Comparison of ENCODE assay signal across 23 cellular contexts in the genomic region with DNA sequence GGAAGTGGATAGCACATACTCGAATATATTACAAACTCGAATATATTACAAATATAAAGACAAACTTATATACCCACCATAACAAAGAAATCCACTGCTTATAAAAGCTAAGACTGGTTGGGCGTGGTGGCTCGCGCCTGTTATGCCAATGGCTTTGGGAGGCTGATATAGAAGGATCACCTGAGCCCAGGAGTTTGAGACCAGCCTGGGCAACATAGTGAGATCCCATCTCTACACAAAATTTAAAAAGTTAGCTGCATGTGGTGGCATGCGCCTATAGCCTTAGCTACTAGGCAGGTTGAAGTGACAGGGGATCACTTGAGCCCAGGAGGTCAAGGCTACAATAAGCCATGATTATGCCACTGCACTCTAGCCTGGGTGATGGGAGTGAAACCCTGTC. TPM values are rescaled to one million over a fixed set of nuclear protein-coding genes. Genes with fewer than 3 reads are reported as not detected.
DNase-seq lines count a peak whose midpoint lies in the region; ATAC-seq, FAIRE-seq and TF ChIP-seq lines count a peak whose summit lies in the region.
"Had no signal": no experiment of that assay in that cellular context is flagged by ENCODE, and none has a peak within 500 bp of the region (broad histone marks: within the 10 kb centered on the region; RNA-seq: fewer than 3 reads in every experiment).

No MANE protein-coding gene starts in this region.

- CTCF ChIA-PET in HepG2 (lab: Yijun Ruan, JAX; ENCODE audit: low intra/inter-chr PET ratio, low total read pairs) (no interaction called here), WTC11 (lab: Charles Lee) (interaction anchor here (1.6 kb wide), 1 partner anchor 102 kb away, joined by 3 read pairs; no protein-coding TSS in a partner anchor)

- in situ Hi-C loops in HepG2 (cut with HindIII; ENCODE audit: extremely low pct_ligation_motif_present, low pct_unique_long_range_greater_than_20kb): no loop called here

- H3K4me1 ChIP-seq in HepG2 (ENCODE audit: insufficient read depth, low read length) (no peaks in the 10 kb centered on the region), right lobe of liver (no peaks in the 10 kb centered on the region), endocrine pancreas (ENCODE audit: control insufficient read depth, insufficient read depth, low read length) (peaks cover 10% of the 10 kb centered on the region), neutrophil (ENCODE audit: control insufficient read depth in 1 of 2, insufficient read depth in 1 of 2, low read depth in 1 of 2, low read length in 1 of 2) (peaks cover 35 to 36% of the 10 kb centered on the region in 2 experiments)
- H3K4me1 ChIP-seq: BE2C had no signal

- H3K27me3 Mint-ChIP-seq in WTC11 (ENCODE audit: low read depth): no peaks in the 10 kb centered on the region
- H3K27me3 Mint-ChIP-seq: CD4-positive, alpha-beta memory T cell had no signal

- H3K9me3 ChIP-seq in HepG2 (ENCODE audit: low read length) (no peaks in the 10 kb centered on the region), right lobe of liver (no peaks in the 10 kb centered on the region), endocrine pancreas (ENCODE audit: control insufficient read depth, low read length) (no peaks in the 10 kb centered on the region), neutrophil (no peaks in the 10 kb centered on the region)
- H3K9me3 ChIP-seq: BE2C had no signal

- no peak for TF ChIP-seq CTCF in HepG2 (CRISPR knock-in tag; IDR thresholded peaks at IDR 0.05)
- TF ChIP-seq CTCF in right lobe of liver (IDR thresholded peaks at IDR 0.05): no peak
- TF ChIP-seq CTCF in WTC11 (IDR thresholded peaks at IDR 0.05): no peak
- TF ChIP-seq CTCF in neutrophil (IDR thresholded peaks at IDR 0.05): no peak

- H3K27ac Mint-ChIP-seq in WTC11: no peak overlapping the region
- H3K27ac Mint-ChIP-seq: H9, HFFc6 had no signal

- WGBS in HepG2 (ENCODE audit: low lambda C conversion rate): 96% methylated on average over 6 of the region's 6 CpGs
- 95% methylated on average over 6 of the region's 6 CpGs for WGBS in right lobe of liver (ENCODE audit: insufficient coverage, low coverage, low lambda C conversion rate, missing lambda C conversion rate)

- H3K36me3 ChIP-seq in HepG2 (replicated peaks in 1 of 2; ENCODE audit: control insufficient read depth in 1 of 2, insufficient read depth in 2 of 2, low read length in 2 of 2): peaks cover 17 to 75% of the 10 kb centered on the region in 2 experiments
- H3K36me3 ChIP-seq in right lobe of liver: peaks cover 0 to 64% (median 19%) of the 10 kb centered on the region in 4 donors
- H3K36me3 ChIP-seq in endocrine pancreas (ENCODE audit: control insufficient read depth, insufficient read depth, low read length): no peaks in the 10 kb centered on the region
- peaks cover 57% of the 10 kb centered on the region for H3K36me3 ChIP-seq in neutrophil

- no peaks in the 10 kb centered on the region for H3K9me3 Mint-ChIP-seq in WTC11
- H3K9me3 Mint-ChIP-seq: CD4-positive, alpha-beta memory T cell; H9; HFFc6 had no signal

- H3K4me3 Mint-ChIP-seq in WTC11: no peak overlapping the region
- H3K4me3 Mint-ChIP-seq: CD4-positive, alpha-beta memory T cell; H9; HFFc6 had no signal

- POLR2A ChIA-PET in HepG2 (lab: Yijun Ruan, JAX) (no interaction called here), WTC11 (lab: Charles Lee) (interaction anchor here (0.6 kb wide), 1 partner anchor 66 kb away, joined by 4 read pairs; no protein-coding TSS in a partner anchor)

- no peak for TF ChIP-seq RAD21 in HepG2 (CRISPR knock-in tag; IDR thresholded peaks at IDR 0.05)

- no peak overlapping the region for H2AFZ ChIP-seq in HepG2 (ENCODE audit: low read length)
- H2AFZ ChIP-seq: GM23248 had no signal

- H3K79me2 ChIP-seq in HepG2 (ENCODE audit: insufficient read depth, low read length): no peaks in the 10 kb centered on the region

- H3K4me1 Mint-ChIP-seq in WTC11: no peaks in the 10 kb centered on the region

- H3K27ac ChIP-seq in HepG2 (ENCODE audit: extremely low read length, insufficient read depth, low read length) (no peak overlapping the region), right lobe of liver (no peak overlapping the region), neutrophil (peak overlapping the region; percentile 35)
- H3K27ac ChIP-seq: 22Rv1; BLaER1 treated with 17β-estradiol and CSF1 and Interleukin-3, amounts not matched to agents 10 nM and 100 nM; GM23248 had no signal

- H3K27me3 ChIP-seq in HepG2 (ENCODE audit: control insufficient read depth in 1 of 2, insufficient read depth in 2 of 2, low read length in 2 of 2) (no peaks in the 10 kb centered on the region; a peak in 1 of 5 replicates), right lobe of liver (no peaks in the 10 kb centered on the region), endocrine pancreas (ENCODE audit: control insufficient read depth, insufficient read depth, low read length) (no peaks in the 10 kb centered on the region), neutrophil (no peaks in the 10 kb centered on the region)
- H3K27me3 ChIP-seq: BE2C; BLaER1 treated with 17β-estradiol and CSF1 and Interleukin-3, amounts not matched to agents 10 nM and 100 nM had no signal

- no peak for TF ChIP-seq EP300 in HepG2 (IDR thresholded peaks at IDR 0.05; ENCODE audit: low read depth in 2 of 2, low read length in 2 of 2)
- no peak for TF ChIP-seq EP300 in HepG2 (CRISPR knock-in tag; IDR thresholded peaks at IDR 0.05; ENCODE audit: borderline replicate concordance)

- no peak overlapping the region for H3K4me2 ChIP-seq in HepG2 (ENCODE audit: low read depth, low read length)
- H3K4me2 ChIP-seq: BLaER1 treated with 17β-estradiol and CSF1 and Interleukin-3, amounts not matched to agents 10 nM and 100 nM had no signal

- no TSS peak for BruUV-seq in HepG2 (replicated peaks; lab: Mats Ljungman, UMichigan)

- H3K36me3 Mint-ChIP-seq in WTC11: peaks cover 49% of the 10 kb centered on the region

- no peak for ATAC-seq in HepG2
- ATAC-seq in right lobe of liver: no peak
- no peak for ATAC-seq in WTC11
- no peak for ATAC-seq in GM21717 (IDR thresholded peaks at IDR 0.05; ENCODE audit: unreplicated experiment)
- ATAC-seq in GM21723 (IDR thresholded peaks at IDR 0.05; ENCODE audit: unreplicated experiment): no peak
- ATAC-seq: HCT116 had no signal

- H4K20me1 ChIP-seq in HepG2 (ENCODE audit: insufficient read depth, low read length): no peaks in the 10 kb centered on the region

- DNase-seq in HepG2 (ENCODE audit: low spot score) (no peak), right lobe of liver (no peak), WTC11 (ENCODE audit: low spot score) (no peak), DMS53 treated with DMSO at 0.1 percent for 48 hours (lab: John Stamatoyannopoulos, UW; ENCODE audit: unreplicated experiment) (no peak)
- DNase-seq: BE2C; Calu3; CD4-positive, alpha-beta memory T cell; COR-L47; DMS53; DND-41; GM23248; H9; HFFc6 had no signal

- TF ChIP-seq POLR2A in HepG2 (IDR thresholded peaks at IDR 0.05; ENCODE audit: insufficient read depth in 1 of 2, low read depth in 2 of 2, low read length in 2 of 2): no peak
- TF ChIP-seq POLR2A in right lobe of liver (IDR thresholded peaks at IDR 0.05): no peak

- intact Hi-C loops in HepG2 (cut with micrococcal nuclease; ENCODE audit: unreplicated experiment): no loop called here
- intact Hi-C loops in right lobe of liver (cut with DNase I): no loop called here

- no peak overlapping the region for H3K9ac ChIP-seq in HepG2 (ENCODE audit: insufficient read depth, low read depth, low read length)
- H3K9ac ChIP-seq in endocrine pancreas (ENCODE audit: control insufficient read depth, insufficient read depth, low read length): no peak overlapping the region
- H3K9ac ChIP-seq: BLaER1 treated with 17β-estradiol and CSF1 and Interleukin-3, amounts not matched to agents 10 nM and 100 nM; GM23248 had no signal

- H3K4me3 ChIP-seq in HepG2 (replicated peaks in 1 of 3; ENCODE audit: insufficient read depth in 1 of 3, low read depth in 2 of 3, low read length in 3 of 3) (no peak overlapping the region), right lobe of liver (no peak overlapping the region), endocrine pancreas (ENCODE audit: control insufficient read depth, insufficient read depth, low read length) (peak overlapping the region; percentile 10), neutrophil (ENCODE audit: low read depth in 1 of 2, low read length in 1 of 2) (no peak overlapping the region)
- H3K4me3 ChIP-seq: BLaER1 treated with 17β-estradiol and CSF1 and Interleukin-3, amounts not matched to agents 10 nM and 100 nM; GM23248 had no signal

- no peak for FAIRE-seq in HepG2 (lab: Jason Lieb, UNC)
- FAIRE-seq: A204.1, G401.6, GM19239 had no signal

RNA-seq across cellular contexts. Expression of a gene that starts 20.4 kb away (rescaled TPM):
- total RNA-seq in HepG2 (2016; rRNA removed; fragmentation: Illumina TruSeq; extraction: Trizol) (62.4 and 71.8 TPM in 2 replicates), right lobe of liver (10 to 100 TPM; 15.0 to 25.6 (median 19.5) TPM), WTC11 (2021) (63.5 to 64.7 TPM (median 64.6 TPM) in 3 replicates)
- 8.5 and 9.5 TPM in 2 replicates for total RNA-seq in HepG2 (2016; cell fraction: cytosol; rRNA removed; fragmentation: Illumina TruSeq; extraction: Trizol; ENCODE audit: low read depth)
- 61.6 and 74.1 TPM in 2 replicates for total RNA-seq in HepG2 (2016; cell fraction: insoluble cytoplasmic fraction; rRNA removed; fragmentation: Illumina TruSeq; extraction: Trizol)
- total RNA-seq in HepG2 (2016; cell fraction: membrane; rRNA removed; fragmentation: Illumina TruSeq; extraction: Trizol): 20.8 and 21.4 TPM in 2 replicates
- 36.7 and 40.4 TPM in 2 replicates for total RNA-seq in HepG2 (2016; cell fraction: nucleus; rRNA removed; fragmentation: Illumina TruSeq; extraction: Trizol)
- 30.2 and 35.7 TPM in 2 replicates for polyA plus RNA-seq in HepG2 (2011; rRNA removed)
- polyA plus RNA-seq in HepG2 (2011; cell fraction: cytosol; rRNA removed): 25.1 and 34.5 TPM in 2 replicates
- 15.4 and 17.1 TPM in 2 replicates for polyA plus RNA-seq in HepG2 (2011; cell fraction: nucleus; rRNA removed)
- polyA plus RNA-seq in HepG2 (2012): 32.4 and 37.2 TPM in 2 replicates
- 3.7 and 3.9 TPM in 2 replicates for polyA plus RNA-seq in HepG2 (2016; cell fraction: cytosol; fragmentation: Illumina TruSeq; extraction: Trizol; ENCODE audit: low read depth)
- 61.3 and 62.2 TPM in 2 replicates for polyA plus RNA-seq in HepG2 (2016; cell fraction: insoluble cytoplasmic fraction; fragmentation: Illumina TruSeq; extraction: Trizol; ENCODE audit: low read depth)
- 10.4 and 11.4 TPM in 2 replicates for polyA plus RNA-seq in HepG2 (2016; cell fraction: membrane; fragmentation: Illumina TruSeq; extraction: Trizol; ENCODE audit: low read depth)
- 40.7 and 46.5 TPM in 2 replicates for polyA plus RNA-seq in HepG2 (2016; cell fraction: nucleus; fragmentation: Illumina TruSeq; extraction: Trizol; ENCODE audit: insufficient read depth, low read depth)
- polyA minus RNA-seq in HepG2 (2011; rRNA and poly(A)+ RNA removed; ENCODE audit: low replicate concordance): 35.0 and 101 TPM in 2 replicates
- polyA minus RNA-seq in HepG2 (2011; cell fraction: cytosol; rRNA and poly(A)+ RNA removed): 29.6 and 29.9 TPM in 2 replicates
- 36.1 and 39.2 TPM in 2 replicates for polyA minus RNA-seq in HepG2 (2011; cell fraction: nucleus; rRNA and poly(A)+ RNA removed)

RNA-seq across cellular contexts. Expression of a gene that starts 40.3 kb away (rescaled TPM):
- total RNA-seq in HepG2 (2016; rRNA removed; fragmentation: Illumina TruSeq; extraction: Trizol) (57.7 and 84.4 TPM in 2 replicates), right lobe of liver (10 to 100 TPM; 22.2 to 34.9 (median 29.2) TPM), WTC11 (2021) (63.8 to 82.3 TPM (median 68.4 TPM) in 3 replicates)
- 9.5 and 11.1 TPM in 2 replicates for total RNA-seq in HepG2 (2016; cell fraction: cytosol; rRNA removed; fragmentation: Illumina TruSeq; extraction: Trizol; ENCODE audit: low read depth)
- 61.6 and 82.9 TPM in 2 replicates for total RNA-seq in HepG2 (2016; cell fraction: insoluble cytoplasmic fraction; rRNA removed; fragmentation: Illumina TruSeq; extraction: Trizol)
- 21.4 and 27.3 TPM in 2 replicates for total RNA-seq in HepG2 (2016; cell fraction: membrane; rRNA removed; fragmentation: Illumina TruSeq; extraction: Trizol)
- 37.5 and 40.7 TPM in 2 replicates for total RNA-seq in HepG2 (2016; cell fraction: nucleus; rRNA removed; fragmentation: Illumina TruSeq; extraction: Trizol)
- polyA plus RNA-seq in HepG2 (2011; rRNA removed): 27.2 and 32.3 TPM in 2 replicates
- polyA plus RNA-seq in HepG2 (2011; cell fraction: cytosol; rRNA removed): 20.8 and 24.8 TPM in 2 replicates
- 26.2 and 30.7 TPM in 2 replicates for polyA plus RNA-seq in HepG2 (2011; cell fraction: nucleus; rRNA removed)
- polyA plus RNA-seq in HepG2 (2012): 29.8 and 41.2 TPM in 2 replicates
- polyA plus RNA-seq in HepG2 (2016; cell fraction: cytosol; fragmentation: Illumina TruSeq; extraction: Trizol; ENCODE audit: low read depth): 2.7 and 3.6 TPM in 2 replicates
- 75.5 and 79.2 TPM in 2 replicates for polyA plus RNA-seq in HepG2 (2016; cell fraction: insoluble cytoplasmic fraction; fragmentation: Illumina TruSeq; extraction: Trizol; ENCODE audit: low read depth)
- 7.8 and 9.4 TPM in 2 replicates for polyA plus RNA-seq in HepG2 (2016; cell fraction: membrane; fragmentation: Illumina TruSeq; extraction: Trizol; ENCODE audit: low read depth)
- polyA plus RNA-seq in HepG2 (2016; cell fraction: nucleus; fragmentation: Illumina TruSeq; extraction: Trizol; ENCODE audit: insufficient read depth, low read depth): 34.9 and 41.1 TPM in 2 replicates
- 110 and 131 TPM in 2 replicates for polyA minus RNA-seq in HepG2 (2011; rRNA and poly(A)+ RNA removed; ENCODE audit: low replicate concordance)
- 45.9 and 60.1 TPM in 2 replicates for polyA minus RNA-seq in HepG2 (2011; cell fraction: cytosol; rRNA and poly(A)+ RNA removed)
- 47.7 and 48.2 TPM in 2 replicates for polyA minus RNA-seq in HepG2 (2011; cell fraction: nucleus; rRNA and poly(A)+ RNA removed)
